18 cellular contexts compared by ENCODE assay signal in genomic region chr2:195594248-195594647, GRCh38.
DNase-seq lines count a peak whose midpoint lies in the region; ATAC-seq and TF ChIP-seq lines count a peak whose summit lies in the region.
"Had no signal": no experiment of that assay in that cellular context is flagged by ENCODE, and none has a peak within 500 bp of the region (broad histone marks: within the 10 kb centered on the region; RNA-seq: fewer than 3 reads in every experiment).

No MANE protein-coding gene starts in this region.

- no peak overlapping the region for H3K56ac ChIP-seq in IMR-90 (ENCODE audit: extremely low read depth, insufficient read depth, low read length)
- H3K56ac ChIP-seq in mesendoderm (ENCODE audit: low read length): no peak overlapping the region

- H3K4me3 ChIP-seq in IMR-90 (ENCODE audit: insufficient read depth, low read depth, low read length) (no peak overlapping the region), mesendoderm (ENCODE audit: low read length) (no peak overlapping the region), mucosa of descending colon (no peak overlapping the region)
- H3K4me3 ChIP-seq: heart left ventricle, sigmoid colon had no signal

- H2BK15ac ChIP-seq in IMR-90 (ENCODE audit: low read depth, low read length): no peak overlapping the region
- no peak overlapping the region for H2BK15ac ChIP-seq in mesendoderm (replicated peaks; ENCODE audit: low read depth)

- CTCF ChIA-PET in IMR-90 (lab: Yijun Ruan, JAX): interaction anchor here (1.0 kb wide), 1 partner anchor 18 kb away, joined by 3 read pairs; no protein-coding TSS in a partner anchor
- CTCF ChIA-PET in CD4-positive, alpha-beta T cell (lab: Charles Lee): no interaction called here

- H2BK5ac ChIP-seq in IMR-90 (ENCODE audit: low read depth, low read length, poor library complexity, severe bottlenecking) (no peak overlapping the region), mesendoderm (ENCODE audit: low read length) (no peak overlapping the region)

- H3K9me1 ChIP-seq in IMR-90 (ENCODE audit: insufficient read depth, low read length): no peaks in the 10 kb centered on the region

- DNase-seq in IMR-90 (no peak), mesendoderm (peak; percentile 31), mucosa of descending colon (no peak), DMS153 (lab: John Stamatoyannopoulos, UW) (no peak)
- DNase-seq in CD4-positive, alpha-beta T cell: no peak
- DNase-seq: activated CD8-positive, alpha-beta memory T cell treated with anti-CD3 and anti-CD28 coated beads, Interleukin-2, amount 50 U/mL, for 48 hours; heart left ventricle; islet precursor cell; KG1; NCI-H1417; NK-92 treated with Interleukin-12 subunit alpha and Interleukin-12 subunit beta, amount 100 ng/mL, for 24 hours; sigmoid colon; stimulated activated CD4-positive, alpha-beta T cell treated with anti-CD3 and anti-CD28 coated beads, Interleukin-2, amount 100 ng/mL, for 48 hours; stimulated activated CD8-positive, alpha-beta memory T cell treated with anti-CD3 and anti-CD28 coated beads, Interleukin-4, amount 100 ng/mL, for 48 hours had no signal

- ATAC-seq in GM18858 (IDR thresholded peaks at IDR 0.05; ENCODE audit: unreplicated experiment) (peak; percentile 45), GM21717 (IDR thresholded peaks at IDR 0.05; ENCODE audit: unreplicated experiment) (peak; percentile 81), IMR-90 (ENCODE audit: low read depth) (no peak), mucosa of descending colon (no peak)
- no peak for ATAC-seq in CD4-positive, alpha-beta T cell (ENCODE audit: poor library complexity)
- ATAC-seq: heart left ventricle had no signal

- in situ Hi-C loops in IMR-90 (cut with MboI; ENCODE audit: low sequenced_read_pairs): no loop called here

- no peak for TF ChIP-seq RAD21 in IMR-90 (IDR thresholded peaks at IDR 0.05; ENCODE audit: low read length)

- no peaks in the 10 kb centered on the region for H3K79me2 ChIP-seq in mesendoderm (ENCODE audit: control insufficient read depth, insufficient read depth, low read length)

- no peaks in the 10 kb centered on the region for H4K20me1 ChIP-seq in IMR-90 (ENCODE audit: insufficient read depth, low read length)

- H2BK20ac ChIP-seq in IMR-90 (ENCODE audit: low read depth, low read length): no peak overlapping the region

- H2BK120ac ChIP-seq in IMR-90 (ENCODE audit: low read depth, low read length) (no peak overlapping the region), mesendoderm (ENCODE audit: low read depth, low read length) (no peak overlapping the region)

- H2AK9ac ChIP-seq in IMR-90 (replicated peaks; ENCODE audit: low read depth, low read length, poor library complexity): no peak overlapping the region

- H3K4ac ChIP-seq in IMR-90 (ENCODE audit: low read depth, low read length): no peak overlapping the region
- H3K4ac ChIP-seq in mesendoderm (ENCODE audit: low read depth, low read length): no peak overlapping the region

- POLR2A ChIA-PET in IMR-90 (lab: Charles Lee; ENCODE audit: unreplicated experiment): interaction anchor here (0.9 kb wide), 1 partner anchor 15 kb away, joined by 3 read pairs; no protein-coding TSS in a partner anchor
- POLR2A ChIA-PET in CD4-positive, alpha-beta T cell (lab: Charles Lee): interaction anchor here (0.6 to 1.1 kb wide), 2 partner anchors 14 to 672 kb away, joined by 3 read pairs; no protein-coding TSS in a partner anchor

- H3K27ac ChIP-seq in IMR-90 (ENCODE audit: insufficient read depth, low read length): no peak overlapping the region
- no peak overlapping the region for H3K27ac ChIP-seq in mesendoderm (ENCODE audit: low read depth, low read length)
- H3K27ac ChIP-seq in CD4-positive, alpha-beta T cell (ENCODE audit: low read depth, low read length): no peak overlapping the region
- H3K27ac ChIP-seq: sigmoid colon had no signal

- H3K9ac ChIP-seq in IMR-90 (ENCODE audit: low read depth, low read length): no peak overlapping the region
- no peak overlapping the region for H3K9ac ChIP-seq in mesendoderm (ENCODE audit: low read length)

- no peaks in the 10 kb centered on the region for H3K9me3 Mint-ChIP-seq in CD4-positive, alpha-beta T cell

- H3K27ac Mint-ChIP-seq in CD4-positive, alpha-beta T cell: no peak overlapping the region
- H3K27ac Mint-ChIP-seq: CD14-positive monocyte had no signal

- H3K4me1 ChIP-seq in IMR-90 (ENCODE audit: control insufficient read depth, insufficient read depth, low read length) (no peaks in the 10 kb centered on the region), mesendoderm (ENCODE audit: control insufficient read depth, low read depth, low read length) (no peaks in the 10 kb centered on the region), mucosa of descending colon (ENCODE audit: low read depth) (no peaks in the 10 kb centered on the region)

- dilution Hi-C loops in IMR-90 (cut with HindIII; ENCODE audit: low sequenced_read_pairs, unreplicated experiment): no loop called here

- no peak overlapping the region; a peak in 1 of 4 replicates for H4K8ac ChIP-seq in IMR-90 (ENCODE audit: low read depth in 2 of 2, low read length in 2 of 2)
- H4K8ac ChIP-seq in mesendoderm (ENCODE audit: low read depth, low read length): no peak overlapping the region

- no peak overlapping the region for H4K91ac ChIP-seq in IMR-90 (ENCODE audit: insufficient read depth, low read depth, low read length)

- H3K9me3 ChIP-seq in IMR-90 (ENCODE audit: control insufficient read depth, insufficient read depth, low read length) (no peaks in the 10 kb centered on the region), mucosa of descending colon (no peaks in the 10 kb centered on the region)
- H3K9me3 ChIP-seq in CD4-positive, alpha-beta T cell (ENCODE audit: control insufficient read depth, low read length): no peaks in the 10 kb centered on the region
- H3K9me3 ChIP-seq: heart left ventricle, sigmoid colon had no signal

- no peaks in the 10 kb centered on the region for H3K36me3 Mint-ChIP-seq in CD4-positive, alpha-beta T cell (ENCODE audit: low read depth)
- H3K36me3 Mint-ChIP-seq: CD14-positive monocyte had no signal

- no peak overlapping the region for H3K14ac ChIP-seq in IMR-90 (replicated peaks; ENCODE audit: low read depth, low read length)

- no peak for TF ChIP-seq CTCF in IMR-90 (conservative IDR thresholded peaks at IDR 0.05; ENCODE audit: low read depth, low read length)
- TF ChIP-seq CTCF in mucosa of descending colon (IDR thresholded peaks at IDR 0.05): no peak
- no peak for TF ChIP-seq CTCF in CD4-positive, alpha-beta T cell (IDR thresholded peaks at IDR 0.05)

- peaks cover 12% of the 10 kb centered on the region for H3K4me1 Mint-ChIP-seq in CD4-positive, alpha-beta T cell (ENCODE audit: low read depth)

- no peak overlapping the region for H3K4me3 Mint-ChIP-seq in CD4-positive, alpha-beta T cell
- H3K4me3 Mint-ChIP-seq: activated naive CD4-positive, alpha-beta T cell treated with anti-CD3 and anti-CD28 coated beads, Interleukin-2, amount 50 U/mL, for 24 hours; CD14-positive monocyte had no signal

- intact Hi-C loops in IMR-90 (cut with micrococcal nuclease): no loop called here
- intact Hi-C loops in mucosa of descending colon (cut with DNase I, micrococcal nuclease): no loop called here
- intact Hi-C loops in CD4-positive, alpha-beta T cell (cut with DNase I, micrococcal nuclease): no loop called here

- BruUV-seq in IMR-90 (replicated peaks; lab: Mats Ljungman, UMichigan): no TSS peak

- TF ChIP-seq POLR2A in IMR-90 (IDR thresholded peaks at IDR 0.05; ENCODE audit: low read depth, low read length): no peak

- no peak overlapping the region for H3K18ac ChIP-seq in IMR-90 (ENCODE audit: low read depth, low read length)
- H3K18ac ChIP-seq in mesendoderm (ENCODE audit: low read length): no peak overlapping the region

- H3K36me3 ChIP-seq in IMR-90 (ENCODE audit: control insufficient read depth, insufficient read depth, low read length) (no peaks in the 10 kb centered on the region), mesendoderm (ENCODE audit: control insufficient read depth, insufficient read depth, low read length) (no peaks in the 10 kb centered on the region), mucosa of descending colon (ENCODE audit: low read depth) (no peaks in the 10 kb centered on the region)
- H3K36me3 ChIP-seq: heart left ventricle, sigmoid colon had no signal

- H4K5ac ChIP-seq in IMR-90 (ENCODE audit: low read depth, low read length) (no peak overlapping the region), mesendoderm (ENCODE audit: low read length) (no peak overlapping the region)

- peak overlapping the region; percentile 21; the same call in 1 of the 2 replicates for H3K4me2 ChIP-seq in IMR-90 (ENCODE audit: low read depth, low read length)
- no peak overlapping the region for H3K4me2 ChIP-seq in mesendoderm (ENCODE audit: low read length)

- no peaks in the 10 kb centered on the region for H3K27me3 Mint-ChIP-seq in CD4-positive, alpha-beta T cell
- H3K27me3 Mint-ChIP-seq: activated naive CD4-positive, alpha-beta T cell treated with anti-CD3 and anti-CD28 coated beads, Interleukin-2, amount 50 U/mL, for 24 hours had no signal

- H3K27me3 ChIP-seq in IMR-90 (ENCODE audit: control insufficient read depth, insufficient read depth, low read length) (no peaks in the 10 kb centered on the region), mesendoderm (ENCODE audit: insufficient read depth, low read length, poor library complexity) (no peaks in the 10 kb centered on the region)
- H3K27me3 ChIP-seq in CD4-positive, alpha-beta T cell (ENCODE audit: control insufficient read depth, insufficient read depth, low read length): no peaks in the 10 kb centered on the region
- H3K27me3 ChIP-seq: heart left ventricle, sigmoid colon had no signal

- H3K79me1 ChIP-seq in IMR-90 (ENCODE audit: low read depth in 1 of 2, low read length in 2 of 2) (no peaks in the 10 kb centered on the region), mesendoderm (ENCODE audit: low read length) (no peaks in the 10 kb centered on the region)

- H2AK5ac ChIP-seq in IMR-90 (ENCODE audit: low read depth, low read length) (no peak overlapping the region), mesendoderm (ENCODE audit: low read length) (no peak overlapping the region)

- no peak overlapping the region for H2AFZ ChIP-seq in IMR-90 (replicated peaks; ENCODE audit: low read length, poor library complexity)

- no CpG with 5 or more reads among the region's 3 CpGs for WGBS in IMR-90 (ENCODE audit: extremely low coverage in 2 of 2, insufficient read length in 1 of 2), 2 experiments
- WGBS in mesendoderm (ENCODE audit: extremely low coverage, insufficient coverage, low lambda C conversion rate): no CpG with 5 or more reads among the region's 3 CpGs

- H3K23ac ChIP-seq in IMR-90 (ENCODE audit: low read depth, low read length) (no peak overlapping the region), mesendoderm (ENCODE audit: low read length) (no peak overlapping the region)

TF ChIP-seq in IMR-90, 13 proteins besides CTCF, POLR2A, EP300 and RAD21 (continues in another document):
- no peak for TF ChIP-seq ELK1 (IDR thresholded peaks at IDR 0.05; ENCODE audit: borderline replicate concordance, low read depth, low read length)

Comparison
In these comparisons a context has a peak if more than half of its experiments do, and no peak if none do; other contexts are left out.
1. ATAC-seq: peak in GM18858 (single experiment) and GM21717 (single experiment); none in IMR-90 (single experiment), mucosa of descending colon (single experiment) and CD4-positive, alpha-beta T cell (single experiment).